ENCODE assay signal across 12 cellular contexts in genomic region chr5:134592141-134592746, GRCh38. TPM values are rescaled to one million over a fixed set of nuclear protein-coding genes. Genes with fewer than 3 reads are reported as not detected.
A peak's percentile ranks its signal among the peaks of the same experiment; 100 is the strongest.
DNase-seq lines count a peak whose midpoint lies in the region; ATAC-seq and TF ChIP-seq lines count a peak whose summit lies in the region.
"Had no signal": no experiment of that assay in that cellular context is flagged by ENCODE, and none has a peak within 500 bp of the region (broad histone marks: within the 10 kb centered on the region; RNA-seq: fewer than 3 reads in every experiment).

No MANE protein-coding gene starts in this region.

- DNase-seq in AG08395 (ENCODE audit: low spot score) = peak; percentile 22
- DNase-seq in body of pancreas = peak in 1 of 4 donors; percentile 29
- DNase-seq in kidney tubule cell (ENCODE audit: low spot score) = peak; percentile 92
- no peak for DNase-seq in GM03348 (ENCODE audit: low spot score)
- DNase-seq in NCI-H146 (lab: John Stamatoyannopoulos, UW) = no peak
- no peak for DNase-seq in stimulated activated naive CD4-positive, alpha-beta T cell treated with Interleukin-2 at 50 U/mL for 16 hours (lab: John Stamatoyannopoulos, UW)
- DNase-seq: activated CD4-positive, alpha-beta T cell treated with anti-CD3 and anti-CD28 coated beads, Interleukin-2, amount 10 ng/mL, durations not matched to agents 7 days and 5 days; C1 segment of cervical spinal cord had no signal

- TF ChIP-seq POLR2A in body of pancreas (IDR thresholded peaks at IDR 0.05) = no peak

- H3K9me3 ChIP-seq in body of pancreas = no peaks in the 10 kb centered on the region
- H3K9me3 ChIP-seq: suprapubic skin had no signal

- H3K4me1 ChIP-seq in body of pancreas = peaks cover 14% of the 10 kb centered on the region

- no peaks in the 10 kb centered on the region for H3K36me3 ChIP-seq in body of pancreas (replicated peaks in 1 of 2; ENCODE audit: insufficient read depth in 1 of 2, low read depth in 2 of 2)
- H3K36me3 ChIP-seq: suprapubic skin had no signal

- TF ChIP-seq CTCF in body of pancreas (IDR thresholded peaks at IDR 0.05) = no peak

- no peaks in the 10 kb centered on the region for H3K27me3 ChIP-seq in body of pancreas
- H3K27me3 ChIP-seq: suprapubic skin had no signal

- intact Hi-C loops in body of pancreas (cut with DNase I) = no loop called here

- WGBS in body of pancreas, 2 donors = 22 to 37% methylated on average over 6 to 7 of the region's 7 CpGs

- no peak overlapping the region for H3K4me3 ChIP-seq in body of pancreas
- H3K4me3 ChIP-seq: suprapubic skin had no signal

- H3K27ac ChIP-seq in body of pancreas = peak overlapping the region in 2 of 4 donors; percentile 57
- H3K27ac ChIP-seq: HL-60, suprapubic skin had no signal

- ATAC-seq in HG03439 (IDR thresholded peaks at IDR 0.05; ENCODE audit: unreplicated experiment) (peak; percentile 36), body of pancreas (peak; percentile 76), HG02938 (IDR thresholded peaks at IDR 0.05; ENCODE audit: unreplicated experiment) (no peak)

RNA-seq across cellular contexts. Expression of gene SAR1B, which starts 40.4 kb away (rescaled TPM):
- total RNA-seq in body of pancreas = 10 to 100 TPM; 28.3 to 35.9 TPM

RNA-seq across cellular contexts. Expression of gene SEC24A, which starts 56.3 kb away (rescaled TPM):
- 10 to 100 TPM; 10.2 to 12.2 TPM for total RNA-seq in body of pancreas

Comparison
In these comparisons a context has a peak if more than half of its experiments do, and no peak if none do; other contexts are left out.
1. DNase-seq: peak in AG08395 (single experiment) and kidney tubule cell (single experiment); none in GM03348 (single experiment), NCI-H146 (single experiment) and stimulated activated naive CD4-positive, alpha-beta T cell treated with Interleukin-2 at 50 U/mL for 16 hours (single experiment).